21 cellular contexts compared by ENCODE assay signal in the genomic region with DNA sequence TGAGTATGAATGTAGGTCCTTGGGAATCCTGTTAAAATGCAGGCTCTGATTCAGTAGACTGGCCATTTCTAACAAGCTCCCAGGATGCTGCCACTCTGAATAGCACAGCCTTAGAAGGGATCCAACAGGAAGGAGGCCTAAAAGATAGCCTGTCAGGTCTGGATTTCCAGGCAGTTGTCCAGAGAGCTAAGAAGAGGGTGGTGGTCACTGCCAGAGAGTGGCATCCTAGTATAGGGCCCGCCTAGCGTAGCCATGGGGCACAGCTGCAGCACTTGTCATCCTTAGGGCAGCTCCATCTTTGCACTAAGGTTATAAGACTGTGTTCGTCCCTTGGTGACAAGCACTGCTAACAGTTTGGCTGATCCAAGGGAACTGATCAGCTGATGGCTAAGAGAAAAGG. TPM values are rescaled to one million over a fixed set of nuclear protein-coding genes. Genes with fewer than 3 reads are reported as not detected.
A peak's percentile ranks its signal among the peaks of the same experiment; 100 is the strongest.
DNase-seq lines count a peak whose midpoint lies in the region; ATAC-seq lines count a peak whose summit lies in the region.
"Had no signal": no experiment of that assay in that cellular context is flagged by ENCODE, and none has a peak within 500 bp of the region (broad histone marks: within the 10 kb centered on the region; RNA-seq: fewer than 3 reads in every experiment).

No MANE protein-coding gene starts in this region.

- ATAC-seq in left ventricle myocardium superior (peak; percentile 43), Right ventricle myocardium inferior (no peak), left lobe of liver (peak; percentile 24), HG03159 (IDR thresholded peaks at IDR 0.05; ENCODE audit: unreplicated experiment) (no peak)
- ATAC-seq: GM12878 had no signal

- DNase-seq in left ventricle myocardium superior (no peak), Right ventricle myocardium inferior (ENCODE audit: missing footprints) (no peak), left lobe of liver (ENCODE audit: low spot score) (no peak), NCI-H2081 (lab: John Stamatoyannopoulos, UW) (no peak)
- DNase-seq: 8988T; ACHN; BE2C; C1 segment of cervical spinal cord; CD4-positive, alpha-beta memory T cell; CD4-positive, CD25-positive, alpha-beta regulatory T cell; CD8-positive, alpha-beta memory T cell; COR-L47; DMS 273 treated with DMSO at 0.1 percent for 48 hours; DMS153; DMS53; DMS79; DND-41; EL; GDM1 had no signal

- intact Hi-C loops in left ventricle myocardium superior (cut with micrococcal nuclease) (no loop called here), Right ventricle myocardium inferior (cut with DNase I) (no loop called here)

RNA-seq across cellular contexts. Expression of gene NUP54, which starts 20.5 kb away (rescaled TPM):
- 17.3 TPM for total RNA-seq in left ventricle myocardium superior
- total RNA-seq in Right ventricle myocardium inferior = 21.6 TPM
- 11.8 TPM for total RNA-seq in left lobe of liver

RNA-seq across cellular contexts. Expression of gene SCARB2, which starts 44.9 kb away (rescaled TPM):
- total RNA-seq in left ventricle myocardium superior = 91.4 TPM
- total RNA-seq in Right ventricle myocardium inferior = 102 TPM
- 104 TPM for total RNA-seq in left lobe of liver

Comparison
In these comparisons a context has a peak if more than half of its experiments do, and no peak if none do; other contexts are left out.
1. ATAC-seq: peak in left ventricle myocardium superior (single experiment) and left lobe of liver (single experiment); none in Right ventricle myocardium inferior (single experiment) and HG03159 (single experiment).